12 cellular contexts compared by ENCODE assay signal in genomic region chr7:139626817-139627216, GRCh38.
DNase-seq lines count a peak whose midpoint lies in the region; ATAC-seq, FAIRE-seq and TF ChIP-seq lines count a peak whose summit lies in the region.
"Had no signal": no experiment of that assay in that cellular context is flagged by ENCODE, and none has a peak within 500 bp of the region (broad histone marks: within the 10 kb centered on the region; RNA-seq: fewer than 3 reads in every experiment).

No MANE protein-coding gene starts in this region.

- TF ChIP-seq RAD21 in K562 (CRISPR knock-in tag; conservative IDR thresholded peaks at IDR 0.05 in 1 of 2, IDR thresholded peaks at IDR 0.05 in 1 of 2), result no peak

- H3K36me3 ChIP-seq in K562 (ENCODE audit: control insufficient read depth, insufficient read depth, low read length), result peaks cover 23% of the 10 kb centered on the region

- TF ChIP-seq POLR2A in K562 (conservative IDR thresholded peaks at IDR 0.05), result no peak

- no peak overlapping the region for H3K4me3 ChIP-seq in K562
- H3K4me3 ChIP-seq: sigmoid colon had no signal

- POLR2A ChIA-PET in K562 (lab: Yijun Ruan, JAX), result no interaction called here
- POLR2A ChIA-PET in MCF 10A (lab: Yijun Ruan, JAX), result no interaction called here

- peak overlapping the region; percentile 39 for H3K4me3 Mint-ChIP-seq in activated naive CD4-positive, alpha-beta T cell treated with anti-CD3 and anti-CD28 coated beads, Interleukin-2, amount 10 ng/mL, durations not matched to agents 7 days and 5 days
- H3K4me3 Mint-ChIP-seq in MCF 10A (ENCODE audit: unreplicated experiment), result no peak overlapping the region
- H3K4me3 Mint-ChIP-seq: type B pancreatic cell had no signal

- intact Hi-C loops in K562 (cut with micrococcal nuclease), result no loop called here
- intact Hi-C loops in MCF 10A (cut with micrococcal nuclease), result no loop called here

- H3K27me3 ChIP-seq in K562 (ENCODE audit: control insufficient read depth in 2 of 2, insufficient read depth in 2 of 2, low read length in 2 of 2), result no peaks in the 10 kb centered on the region
- H3K27me3 ChIP-seq: sigmoid colon had no signal

- H3K9me3 Mint-ChIP-seq in activated naive CD4-positive, alpha-beta T cell treated with anti-CD3 and anti-CD28 coated beads, Interleukin-2, amount 10 ng/mL, durations not matched to agents 7 days and 5 days, result no peaks in the 10 kb centered on the region
- no peaks in the 10 kb centered on the region for H3K9me3 Mint-ChIP-seq in MCF 10A (ENCODE audit: unreplicated experiment)
- H3K9me3 Mint-ChIP-seq: type B pancreatic cell had no signal

- no peak for TF ChIP-seq CTCF in K562 (IDR thresholded peaks at IDR 0.05 in 2 of 3, conservative IDR thresholded peaks at IDR 0.05 in 1 of 3; ENCODE audit: insufficient read depth in 2 of 3, low read depth in 1 of 3, low read length in 3 of 3)
- no peak for TF ChIP-seq CTCF in MCF 10A (IDR thresholded peaks at IDR 0.05; ENCODE audit: unreplicated experiment)

- H3K9ac ChIP-seq in K562 (ENCODE audit: insufficient read depth in 1 of 2, low read depth in 2 of 2, low read length in 2 of 2), result no peak overlapping the region

- H3K4me2 ChIP-seq in K562 (ENCODE audit: insufficient read depth, low read length), result no peak overlapping the region

- H3K36me3 Mint-ChIP-seq in activated naive CD4-positive, alpha-beta T cell treated with anti-CD3 and anti-CD28 coated beads, Interleukin-2, amount 10 ng/mL, durations not matched to agents 7 days and 5 days, result peaks cover 65% of the 10 kb centered on the region
- H3K36me3 Mint-ChIP-seq in MCF 10A (ENCODE audit: insufficient read depth, unreplicated experiment), result peaks cover 97% of the 10 kb centered on the region

- CTCF ChIA-PET in activated naive CD4-positive, alpha-beta T cell treated with anti-CD3 and anti-CD28 coated beads, Interleukin-2, amount 10 ng/mL, durations not matched to agents 7 days and 5 days (lab: Charles Lee), result interaction anchor here (1.3 kb wide), 1 partner anchor 10 kb away, joined by 4 read pairs; no protein-coding TSS in a partner anchor
- CTCF ChIA-PET in K562 (lab: Yijun Ruan, JAX; ENCODE audit: low intra/inter-chr PET ratio), result interaction anchor here (0.6 kb wide), 1 partner anchor 828 kb away, joined by 3 read pairs; no protein-coding TSS in a partner anchor
- CTCF ChIA-PET in MCF 10A (lab: Yijun Ruan, JAX), result interaction anchor here (2.9 to 3.1 kb wide), 2 partner anchors 7 to 19 kb away, joined by 14 to 18 read pairs; no protein-coding TSS in a partner anchor

- FAIRE-seq in K562 (lab: Jason Lieb, UNC), result no peak

- no peak for ATAC-seq in K562

- peak overlapping the region; percentile 89 for H3K27ac Mint-ChIP-seq in activated naive CD4-positive, alpha-beta T cell treated with anti-CD3 and anti-CD28 coated beads, Interleukin-2, amount 10 ng/mL, durations not matched to agents 7 days and 5 days
- H3K27ac Mint-ChIP-seq in MCF 10A (ENCODE audit: low read depth, unreplicated experiment), result no peak overlapping the region
- H3K27ac Mint-ChIP-seq: type B pancreatic cell had no signal

- no peaks in the 10 kb centered on the region for H3K9me3 ChIP-seq in K562 (replicated peaks; ENCODE audit: control insufficient read depth, insufficient read depth, low read depth, low read length)
- H3K9me3 ChIP-seq: sigmoid colon had no signal

- H3K27ac ChIP-seq in K562 (ENCODE audit: extremely low read depth, low read depth, low read length), result no peak overlapping the region
- H3K27ac ChIP-seq: sigmoid colon had no signal

- H3K79me2 ChIP-seq in K562 (ENCODE audit: control insufficient read depth, insufficient read depth, low read length), result no peaks in the 10 kb centered on the region

- in situ Hi-C loops in K562 (cut with MboI), result no loop called here

- peaks cover 13 to 18% of the 10 kb centered on the region in 2 experiments; a peak in 4 of 5 replicates for H3K4me1 ChIP-seq in K562 (replicated peaks in 1 of 2; ENCODE audit: control insufficient read depth in 2 of 2, insufficient read depth in 2 of 2, low read length in 2 of 2)
- H3K4me1 ChIP-seq: sigmoid colon had no signal

- WGBS in K562 (ENCODE audit: insufficient coverage, low coverage, missing lambda C conversion rate), result 45% methylated on average over 1 of the region's 1 CpG

- no peak for TF ChIP-seq EP300 in K562 (IDR thresholded peaks at IDR 0.05; ENCODE audit: low read length)

- H3K4me1 Mint-ChIP-seq in activated naive CD4-positive, alpha-beta T cell treated with anti-CD3 and anti-CD28 coated beads, Interleukin-2, amount 10 ng/mL, durations not matched to agents 7 days and 5 days, result peaks cover 83% of the 10 kb centered on the region
- no peaks in the 10 kb centered on the region for H3K4me1 Mint-ChIP-seq in MCF 10A (ENCODE audit: insufficient read depth, unreplicated experiment)

- no peaks in the 10 kb centered on the region for H3K27me3 Mint-ChIP-seq in activated naive CD4-positive, alpha-beta T cell treated with anti-CD3 and anti-CD28 coated beads, Interleukin-2, amount 10 ng/mL, durations not matched to agents 7 days and 5 days
- H3K27me3 Mint-ChIP-seq in MCF 10A (ENCODE audit: insufficient read depth, unreplicated experiment), result no peaks in the 10 kb centered on the region
- H3K27me3 Mint-ChIP-seq: type B pancreatic cell had no signal

- H4K20me1 ChIP-seq in K562 (replicated peaks; ENCODE audit: control insufficient read depth, insufficient read depth, low read length), result no peaks in the 10 kb centered on the region

- no peak overlapping the region for H2AFZ ChIP-seq in K562 (ENCODE audit: low read depth, low read length)

- no peaks in the 10 kb centered on the region for H3K9me1 ChIP-seq in K562 (ENCODE audit: control insufficient read depth, insufficient read depth, low read length)

- DNase-seq in activated naive CD4-positive, alpha-beta T cell treated with anti-CD3 and anti-CD28 coated beads, Interleukin-2, amount 10 ng/mL, durations not matched to agents 7 days and 5 days, result peak; percentile 69
- no peak for DNase-seq in activated naive CD4-positive, alpha-beta T cell treated with anti-CD3 and anti-CD28 coated beads, Interleukin-2, amount 50 U/mL, for 16 hours
- DNase-seq in SKM-1 (lab: John Stamatoyannopoulos, UW; ENCODE audit: unreplicated experiment) (peak; percentile 74), K562 (ENCODE audit: extremely low read depth in 1 of 4, low spot score in 3 of 4) (no peak), LoVo (ENCODE audit: low spot score) (no peak), NCI-H1694 (lab: John Stamatoyannopoulos, UW) (no peak), MCF 10A (ENCODE audit: unreplicated experiment) (no peak), NCI-H1092 (lab: John Stamatoyannopoulos, UW) (no peak)
- DNase-seq: NCI-H187; NK-92 treated with Interleukin-12 subunit alpha and Interleukin-12 subunit beta, amount 100 ng/mL, for 24 hours; sigmoid colon had no signal

- BruUV-seq in K562 (replicated peaks; lab: Mats Ljungman, UMichigan), result no TSS peak
- BruUV-seq in MCF 10A (replicated peaks; lab: Mats Ljungman, UMichigan), result no TSS peak

TF ChIP-seq in K562, 482 proteins besides CTCF, POLR2A, EP300 and RAD21 (continues in another document):
- no peak for TF ChIP-seq ZNF778 (CRISPR knock-in tag; IDR thresholded peaks at IDR 0.05)
- TF ChIP-seq MAX (CRISPR knock-in tag; IDR thresholded peaks at IDR 0.05), result no peak
- no peak for TF ChIP-seq MED1 (CRISPR knock-in tag; IDR thresholded peaks at IDR 0.05; ENCODE audit: borderline replicate concordance)
- no peak for TF ChIP-seq TAF15 (IDR thresholded peaks at IDR 0.05; ENCODE audit: low read depth, low read length)
- no peak for TF ChIP-seq NR2C2 (CRISPR knock-in tag; IDR thresholded peaks at IDR 0.05)
- peak; percentile 22; the same call in 1 of the 2 replicates for TF ChIP-seq NR2C2 (tag; IDR thresholded peaks at IDR 0.05)
- no peak for TF ChIP-seq NRF1 (conservative IDR thresholded peaks at IDR 0.05 in 1 of 2, IDR thresholded peaks at IDR 0.05 in 1 of 2)
- peak; percentile 27 for TF ChIP-seq MEIS2 (IDR thresholded peaks at IDR 0.05; ENCODE audit: partially characterized antibody)
- no peak for TF ChIP-seq ZNF398 (CRISPR knock-in tag; IDR thresholded peaks at IDR 0.05)
- TF ChIP-seq ELF2 (CRISPR knock-in tag; IDR thresholded peaks at IDR 0.05), result no peak
- TF ChIP-seq TFE3 (CRISPR knock-in tag; IDR thresholded peaks at IDR 0.05), result no peak

Comparison
In these comparisons a context has a peak if more than half of its experiments do, and no peak if none do; other contexts are left out.
1. DNase-seq: peak in activated naive CD4-positive, alpha-beta T cell treated with anti-CD3 and anti-CD28 coated beads, Interleukin-2, amount 10 ng/mL, durations not matched to agents 7 days and 5 days (single experiment) and SKM-1 (single experiment); none in activated naive CD4-positive, alpha-beta T cell treated with anti-CD3 and anti-CD28 coated beads, Interleukin-2, amount 50 U/mL, for 16 hours (single experiment), K562 (0 of 4), LoVo (single experiment), NCI-H1694 (single experiment), MCF 10A (single experiment) and NCI-H1092 (single experiment).